In genomic region chr1:214123061-214123784, GRCh38 we compare ENCODE assay signal across 1 cellular context.
TF ChIP-seq lines count a peak whose summit lies in the region.

No MANE protein-coding gene starts in this region.

TF ChIP-seq in HepG2, 621 proteins besides CTCF, POLR2A, EP300 and RAD21 (continued from another document and continues in another):
- TF ChIP-seq ZBED4 (CRISPR knock-in tag; IDR thresholded peaks at IDR 0.05; ENCODE audit: borderline replicate concordance) = peak; percentile 33; the same call in 1 of the 2 replicates
- no peak for TF ChIP-seq ZNF343 (CRISPR knock-in tag; IDR thresholded peaks at IDR 0.05)
- no peak for TF ChIP-seq TEF (CRISPR knock-in tag; IDR thresholded peaks at IDR 0.05)
- TF ChIP-seq DDIT3 (CRISPR knock-in tag; IDR thresholded peaks at IDR 0.05) = no peak
- no peak for TF ChIP-seq TOE1 (CRISPR knock-in tag; IDR thresholded peaks at IDR 0.05)
- no peak for TF ChIP-seq ZNF580 (CRISPR knock-in tag; IDR thresholded peaks at IDR 0.05; ENCODE audit: borderline replicate concordance, low read depth)
- TF ChIP-seq ZNF615 (CRISPR knock-in tag; IDR thresholded peaks at IDR 0.05; ENCODE audit: borderline replicate concordance) = no peak
- TF ChIP-seq NFYB (CRISPR knock-in tag; IDR thresholded peaks at IDR 0.05) = no peak
- TF ChIP-seq ZNF567 (CRISPR knock-in tag; IDR thresholded peaks at IDR 0.05; ENCODE audit: borderline replicate concordance) = no peak
- TF ChIP-seq ZKSCAN8 (CRISPR knock-in tag; IDR thresholded peaks at IDR 0.05; ENCODE audit: borderline replicate concordance) = peak; percentile 45; the same call in 1 of the 2 replicates
- no peak for TF ChIP-seq DPF2 (CRISPR knock-in tag; IDR thresholded peaks at IDR 0.05; ENCODE audit: borderline replicate concordance, low read depth)
- no peak for TF ChIP-seq MED13 (CRISPR knock-in tag; IDR thresholded peaks at IDR 0.05)
- no peak for TF ChIP-seq ZMYM2 (CRISPR knock-in tag; IDR thresholded peaks at IDR 0.05)
- no peak for TF ChIP-seq ZNF674 (CRISPR knock-in tag; IDR thresholded peaks at IDR 0.05; ENCODE audit: low read depth)
- TF ChIP-seq SIN3B (IDR thresholded peaks at IDR 0.05; ENCODE audit: low read length) = no peak
- no peak for TF ChIP-seq SIX1 (CRISPR knock-in tag; IDR thresholded peaks at IDR 0.05; ENCODE audit: borderline replicate concordance)
- TF ChIP-seq MTA1 (CRISPR knock-in tag; IDR thresholded peaks at IDR 0.05; ENCODE audit: borderline replicate concordance) = no peak
- TF ChIP-seq HOXA9 (CRISPR knock-in tag; IDR thresholded peaks at IDR 0.05; ENCODE audit: borderline replicate concordance) = no peak
- 0 out of 2 replicates have a peak, but pooled peaks have one; percentile 36 for TF ChIP-seq TP53 (CRISPR knock-in tag; conservative IDR thresholded peaks at IDR 0.05)
- TF ChIP-seq ZNF207 (IDR thresholded peaks at IDR 0.05; ENCODE audit: borderline replicate concordance) = no peak
- TF ChIP-seq FOXA3 (CRISPR knock-in tag; IDR thresholded peaks at IDR 0.05) = no peak
- TF ChIP-seq ZNF7 (CRISPR knock-in tag; IDR thresholded peaks at IDR 0.05) = no peak
- no peak for TF ChIP-seq ZFY (CRISPR knock-in tag; IDR thresholded peaks at IDR 0.05)
- peak; percentile 52 for TF ChIP-seq TBX2 (CRISPR knock-in tag; IDR thresholded peaks at IDR 0.05; ENCODE audit: borderline replicate concordance)
- no peak for TF ChIP-seq IRX3 (CRISPR knock-in tag; IDR thresholded peaks at IDR 0.05; ENCODE audit: borderline replicate concordance, low read depth)
- TF ChIP-seq ZNF768 (CRISPR knock-in tag; IDR thresholded peaks at IDR 0.05) = no peak
- no peak for TF ChIP-seq USF2 (IDR thresholded peaks at IDR 0.05; ENCODE audit: low read depth, low read length)
- no peak for TF ChIP-seq USF2 (CRISPR knock-in tag; IDR thresholded peaks at IDR 0.05; ENCODE audit: borderline replicate concordance)
- no peak for TF ChIP-seq ZSCAN30 (CRISPR knock-in tag; IDR thresholded peaks at IDR 0.05)
- peak; percentile 98 for TF ChIP-seq MAFF (IDR thresholded peaks at IDR 0.05; ENCODE audit: low read depth, low read length)
- TF ChIP-seq ZBTB10 (CRISPR knock-in tag; IDR thresholded peaks at IDR 0.05; ENCODE audit: borderline replicate concordance) = no peak
- peak; percentile 41; the same call in 1 of the 2 replicates for TF ChIP-seq EHMT2 (IDR thresholded peaks at IDR 0.05; ENCODE audit: borderline replicate concordance, low read depth, low read length)
- no peak for TF ChIP-seq ZNF276 (CRISPR knock-in tag; IDR thresholded peaks at IDR 0.05; ENCODE audit: low read depth)
- no peak for TF ChIP-seq SAFB2 (CRISPR knock-in tag; IDR thresholded peaks at IDR 0.05; ENCODE audit: borderline replicate concordance, low read depth)
- no peak for TF ChIP-seq SOX13 (IDR thresholded peaks at IDR 0.05)
- TF ChIP-seq SOX13 (CRISPR knock-in tag; conservative IDR thresholded peaks at IDR 0.05 in 1 of 2, IDR thresholded peaks at IDR 0.05 in 1 of 2) = peak in 1 of 2 experiments; percentile 52; a peak in 1 of 4 replicates
- TF ChIP-seq STAG1 (CRISPR knock-in tag; IDR thresholded peaks at IDR 0.05) = peak; percentile 99
- peak; percentile 75 for TF ChIP-seq SMAD3 (CRISPR knock-in tag; IDR thresholded peaks at IDR 0.05)
- TF ChIP-seq ZNF629 (CRISPR knock-in tag; conservative IDR thresholded peaks at IDR 0.05) = no peak
- TF ChIP-seq KAT8 (CRISPR knock-in tag; IDR thresholded peaks at IDR 0.05) = peak; percentile 41; the same call in 1 of the 2 replicates
- no peak for TF ChIP-seq CHCHD3 (CRISPR knock-in tag; IDR thresholded peaks at IDR 0.05)
- TF ChIP-seq ZNF746 (CRISPR knock-in tag; IDR thresholded peaks at IDR 0.05) = no peak
- no peak for TF ChIP-seq ARID2 (CRISPR knock-in tag; IDR thresholded peaks at IDR 0.05; ENCODE audit: borderline replicate concordance)
- no peak for TF ChIP-seq POLR2AphosphoS5 (IDR thresholded peaks at IDR 0.05; ENCODE audit: low read depth, low read length)
- 0 out of 2 replicates have a peak, but pooled peaks have one; percentile 17 for TF ChIP-seq CEBPG (CRISPR knock-in tag; IDR thresholded peaks at IDR 0.05)
- TF ChIP-seq ZNF225 (CRISPR knock-in tag; IDR thresholded peaks at IDR 0.05) = no peak
- peak; percentile 65; the same call in 1 of the 2 replicates for TF ChIP-seq REPIN1 (CRISPR knock-in tag; IDR thresholded peaks at IDR 0.05; ENCODE audit: borderline replicate concordance, low read depth)
- TF ChIP-seq ZNF75D (CRISPR knock-in tag; IDR thresholded peaks at IDR 0.05; ENCODE audit: borderline replicate concordance) = no peak
- no peak for TF ChIP-seq MATR3 (CRISPR knock-in tag; IDR thresholded peaks at IDR 0.05)
- TF ChIP-seq GRHL1 (CRISPR knock-in tag; conservative IDR thresholded peaks at IDR 0.05) = no peak
- TF ChIP-seq FOXM1 (CRISPR knock-in tag; IDR thresholded peaks at IDR 0.05) = no peak
- peak; percentile 64; the same call in 1 of the 2 replicates for TF ChIP-seq ZNF205 (CRISPR knock-in tag; IDR thresholded peaks at IDR 0.05)
- TF ChIP-seq ZNF143 (CRISPR knock-in tag; IDR thresholded peaks at IDR 0.05) = no peak
- TF ChIP-seq PTBP1 (IDR thresholded peaks at IDR 0.05; ENCODE audit: low read depth, low read length, poor library complexity, severe bottlenecking) = no peak
- peak; percentile 21; the same call in 1 of the 2 replicates for TF ChIP-seq GATAD1 (CRISPR knock-in tag; IDR thresholded peaks at IDR 0.05)
- peak; percentile 47; the same call in 1 of the 2 replicates for TF ChIP-seq HMG20A (CRISPR knock-in tag; IDR thresholded peaks at IDR 0.05; ENCODE audit: borderline replicate concordance)
- TF ChIP-seq SATB2 (CRISPR knock-in tag; IDR thresholded peaks at IDR 0.05) = no peak
- no peak for TF ChIP-seq ZNF232 (CRISPR knock-in tag; IDR thresholded peaks at IDR 0.05; ENCODE audit: borderline replicate concordance)
- no peak; the same call in 1 of the 2 replicates for TF ChIP-seq HNF4A (CRISPR knock-in tag; IDR thresholded peaks at IDR 0.05)
- TF ChIP-seq RNF219 (CRISPR knock-in tag; IDR thresholded peaks at IDR 0.05) = no peak
